ENCODE assay signal across 1 cellular context in genomic region chr20:2754426-2754825, GRCh38.
TF ChIP-seq lines count a peak whose summit lies in the region.

No MANE protein-coding gene starts in this region.

TF ChIP-seq in HepG2, 621 proteins besides CTCF, POLR2A, EP300 and RAD21 (continued from another document):
- no peak for TF ChIP-seq ARID4A (CRISPR knock-in tag; IDR thresholded peaks at IDR 0.05; ENCODE audit: borderline replicate concordance)
- TF ChIP-seq HMG20B (CRISPR knock-in tag; conservative IDR thresholded peaks at IDR 0.05): no peak
- no peak for TF ChIP-seq SNAPC5 (CRISPR knock-in tag; IDR thresholded peaks at IDR 0.05; ENCODE audit: borderline replicate concordance)
- TF ChIP-seq ZBTB8A (CRISPR knock-in tag; IDR thresholded peaks at IDR 0.05; ENCODE audit: borderline replicate concordance, low read depth): no peak
